ENCODE assay signal across 14 cellular contexts in genomic region chr13:80039000-80039399, GRCh38.
DNase-seq lines count a peak whose midpoint lies in the region; ATAC-seq, FAIRE-seq and TF ChIP-seq lines count a peak whose summit lies in the region.
"Had no signal": no experiment of that assay in that cellular context is flagged by ENCODE, and none has a peak within 500 bp of the region (broad histone marks: within the 10 kb centered on the region; RNA-seq: fewer than 3 reads in every experiment).

No MANE protein-coding gene starts in this region.

- no peak for TF ChIP-seq POLR2A in H54 (IDR thresholded peaks at IDR 0.05; ENCODE audit: low read depth, low read length)
- no peak for TF ChIP-seq POLR2A in transverse colon (IDR thresholded peaks at IDR 0.05)

- no peak overlapping the region for H3K4me3 ChIP-seq in ACC112 (ENCODE audit: low read depth, low read length)
- no peak overlapping the region for H3K4me3 ChIP-seq in transverse colon
- H3K4me3 ChIP-seq: mucosa of descending colon, PC-9, right atrium auricular region, tibial artery had no signal

- H3K36me3 ChIP-seq in ACC112 (ENCODE audit: insufficient read depth, low read length) = no peaks in the 10 kb centered on the region
- H3K36me3 ChIP-seq in transverse colon = no peaks in the 10 kb centered on the region
- H3K36me3 ChIP-seq: right atrium auricular region, tibial artery had no signal

- no peak overlapping the region for H2AFZ ChIP-seq in ACC112 (ENCODE audit: low read length, unreplicated experiment)
- H2AFZ ChIP-seq: PC-9 had no signal

- 74 to 81% methylated on average over 1 of the region's 1 CpG for WGBS in transverse colon (ENCODE audit: low coverage in 1 of 2), 2 donors

- H3K4me1 ChIP-seq in ACC112 (ENCODE audit: control insufficient read depth, insufficient read depth, low read length, unreplicated experiment) (peaks cover 49% of the 10 kb centered on the region), transverse colon (peaks cover 0 to 10% (median 3%) of the 10 kb centered on the region in 4 donors)
- H3K4me1 ChIP-seq: right atrium auricular region had no signal

- ATAC-seq in GM19328 (IDR thresholded peaks at IDR 0.05; ENCODE audit: unreplicated experiment) = peak; percentile 47
- peak; percentile 68 for ATAC-seq in HG02798 (IDR thresholded peaks at IDR 0.05; ENCODE audit: poor library complexity, unreplicated experiment)
- ATAC-seq in HG03571 (IDR thresholded peaks at IDR 0.05; ENCODE audit: unreplicated experiment) = peak; percentile 64
- ATAC-seq: mucosa of descending colon had no signal

- H3K27me3 ChIP-seq in ACC112 (ENCODE audit: insufficient read depth, low read length) = no peaks in the 10 kb centered on the region
- no peaks in the 10 kb centered on the region for H3K27me3 ChIP-seq in transverse colon
- H3K27me3 ChIP-seq: right atrium auricular region, tibial artery had no signal

- no peak for TF ChIP-seq EP300 in transverse colon (IDR thresholded peaks at IDR 0.05; ENCODE audit: low read depth)

- H3K79me2 ChIP-seq in ACC112 (ENCODE audit: control insufficient read depth, insufficient read depth, low read length, unreplicated experiment) = no peaks in the 10 kb centered on the region

- no peak for TF ChIP-seq CTCF in transverse colon (IDR thresholded peaks at IDR 0.05)

- intact Hi-C loops in transverse colon (cut with DNase I; ENCODE audit: low total_unique reads) = no loop called here

- FAIRE-seq in H54 (lab: Jason Lieb, UNC) = no peak
- no peak for FAIRE-seq in frontal cortex (lab: Jason Lieb, UNC)
- FAIRE-seq: A204.1, TTC549 had no signal

- DNase-seq in H54 (ENCODE audit: insufficient read length, low spot score) = no peak
- no peak for DNase-seq in transverse colon
- DNase-seq in inferior parietal cortex (ENCODE audit: extremely low spot score) = no peak
- DNase-seq in frontal cortex (ENCODE audit: low spot score in 2 of 2) = no peak
- DNase-seq: mucosa of descending colon, PC-9, tibial artery had no signal

- H3K9me3 ChIP-seq in transverse colon = no peaks in the 10 kb centered on the region
- H3K9me3 ChIP-seq: mucosa of descending colon, right atrium auricular region, tibial artery had no signal

- in situ Hi-C loops in transverse colon (cut with MboI; ENCODE audit: low pct_ligation_motif_present in 1 of 4, low pct_unique_long_range_greater_than_20kb in 1 of 4, low sequenced_read_pairs in 3 of 4) = no loop called here

- H3K27ac ChIP-seq in ACC112 (ENCODE audit: low read depth, low read length) (peak overlapping the region; percentile 82), transverse colon (no peak overlapping the region)
- H3K27ac ChIP-seq: PC-9, right atrium auricular region, tibial artery had no signal
